8 cellular contexts compared by ENCODE assay signal in genomic region chr5:74766887-74767578, GRCh38. TPM values are rescaled to one million over a fixed set of nuclear protein-coding genes. Genes with fewer than 3 reads are reported as not detected.
DNase-seq lines count a peak whose midpoint lies in the region; ATAC-seq and TF ChIP-seq lines count a peak whose summit lies in the region.

Gene GFM2 (minus strand): TSS chr5:74767117. CDS start chr5:74763742, 3,375 bp downstream.
Gene NSA2 (plus strand): TSS chr5:74767249. CDS start chr5:74767361, 112 bp downstream.

- peak within 1 kb of the TSS; percentile 98 for H3K4me3 ChIP-seq in choroid plexus epithelial cell (ENCODE audit: low read depth, low read length)

- H3K27ac Mint-ChIP-seq in activated CD4-positive, alpha-beta T cell treated with anti-CD3 and anti-CD28 coated beads for 36 hours: peak within 1 kb of the TSS; percentile 99

- peaks cover 34% of the 10 kb centered on the region for H3K4me1 Mint-ChIP-seq in activated CD4-positive, alpha-beta T cell treated with anti-CD3 and anti-CD28 coated beads for 36 hours

- no peaks in the 10 kb centered on the region for H3K27me3 Mint-ChIP-seq in activated CD4-positive, alpha-beta T cell treated with anti-CD3 and anti-CD28 coated beads for 36 hours

- ATAC-seq in HG03439 (IDR thresholded peaks at IDR 0.05; ENCODE audit: unreplicated experiment): peak; percentile 91
- peak; percentile 85 for ATAC-seq in activated CD4-positive, alpha-beta T cell treated with anti-CD3 and anti-CD28 coated beads for 36 hours

- DNase-seq in AML-193 (lab: John Stamatoyannopoulos, UW) (peak; percentile 87 to 92), NCI-H510A treated with DMSO at 0.1 percent for 48 hours (lab: John Stamatoyannopoulos, UW) (peak; percentile 75), choroid plexus epithelial cell (ENCODE audit: low read depth) (peak; percentile 95), kidney glomerular epithelial cell (lab: John Stamatoyannopoulos, UW) (peak; percentile 89)
- DNase-seq in activated CD4-positive, alpha-beta T cell treated with anti-CD3 and anti-CD28 coated beads for 36 hours: peak; percentile 95
- DNase-seq in stimulated activated CD4-positive, alpha-beta T cell treated with anti-CD3 and anti-CD28 coated beads, Interleukin-1b, Interleukin-23, amount 100 ng/mL, for 1 hour (ENCODE audit: low read depth in 2 of 2): peak; percentile 77 to 86

- TF ChIP-seq CTCF in choroid plexus epithelial cell (conservative IDR thresholded peaks at IDR 0.05; ENCODE audit: low read depth, low read length): no peak

- peaks cover 39% of the 10 kb centered on the region for H3K36me3 Mint-ChIP-seq in activated CD4-positive, alpha-beta T cell treated with anti-CD3 and anti-CD28 coated beads for 36 hours (ENCODE audit: low read depth)

- H3K9me3 Mint-ChIP-seq in activated CD4-positive, alpha-beta T cell treated with anti-CD3 and anti-CD28 coated beads for 36 hours (ENCODE audit: low read depth): no peaks in the 10 kb centered on the region

- TF ChIP-seq POLR2A in GM19193 (IDR thresholded peaks at IDR 0.05; ENCODE audit: extremely low read depth, insufficient read depth, insufficient read length): peak; percentile 74

- intact Hi-C loops in activated CD4-positive, alpha-beta T cell treated with anti-CD3 and anti-CD28 coated beads for 36 hours (cut with DNase I, micrococcal nuclease): loop anchor here (1.0 to 10.0 kb wide), 13 partner anchors 82 to 1202 kb away; partner anchors contain the start of genes FAM169A (in 2 of the 2), HEXB (in 2 of the 2), POC5 (in 2 of the 2) and ANKRA2 (in 1 of the 2)

- H3K4me3 Mint-ChIP-seq in activated CD4-positive, alpha-beta T cell treated with anti-CD3 and anti-CD28 coated beads for 36 hours: peak within 1 kb of the TSS; percentile 94

- CTCF ChIA-PET in activated CD4-positive, alpha-beta T cell treated with anti-CD3 and anti-CD28 coated beads for 36 hours (lab: Charles Lee): interaction anchor here (0.7 to 2.3 kb wide), 7 partner anchors 12 to 646 kb away, joined by 3 to 7 read pairs (median 3); no protein-coding TSS in a partner anchor

- POLR2A ChIA-PET in activated CD4-positive, alpha-beta T cell treated with anti-CD3 and anti-CD28 coated beads for 36 hours (lab: Charles Lee): interaction anchor here (0.9 kb wide), 1 partner anchor 81 kb away, joined by 4 read pairs; the partner anchor contains the start of gene HEXB

RNA-seq across cellular contexts. Expression of gene GFM2, which starts in this region (rescaled TPM):
- 10 to 100 TPM; 34.7 to 40.4 TPM for total RNA-seq in activated CD4-positive, alpha-beta T cell treated with anti-CD3 and anti-CD28 coated beads for 36 hours

RNA-seq across cellular contexts. Expression of gene NSA2, which starts in this region (rescaled TPM):
- total RNA-seq in activated CD4-positive, alpha-beta T cell treated with anti-CD3 and anti-CD28 coated beads for 36 hours: 100 to 1,000 TPM; 163 to 253 TPM

Comparison
In these comparisons a context has a peak if more than half of its experiments do, and no peak if none do; other contexts are left out.
1. Peak in every context shown above with its lines: DNase-seq, ATAC-seq and H3K4me3 ChIP-seq.